ENCODE assay signal across 11 cellular contexts in genomic region chr7:134016942-134017303, GRCh38.
DNase-seq lines count a peak whose midpoint lies in the region; ATAC-seq and TF ChIP-seq lines count a peak whose summit lies in the region.
"Had no signal": no experiment of that assay in that cellular context is flagged by ENCODE, and none has a peak within 500 bp of the region (broad histone marks: within the 10 kb centered on the region; RNA-seq: fewer than 3 reads in every experiment).

No MANE protein-coding gene starts in this region.

- no peaks in the 10 kb centered on the region for H4K20me1 ChIP-seq in KMS-11 (ENCODE audit: insufficient read depth)

- H3K36me3 ChIP-seq in KMS-11 (ENCODE audit: insufficient read depth) (no peaks in the 10 kb centered on the region), RWPE2 (ENCODE audit: low read depth) (no peaks in the 10 kb centered on the region)
- H3K36me3 ChIP-seq: MG63 had no signal

- H3K4me3 ChIP-seq in KMS-11 (IDR thresholded peaks at IDR 0.05; ENCODE audit: insufficient read depth, low read depth, low read length): no peak overlapping the region
- H3K4me3 ChIP-seq in RWPE2 (ENCODE audit: severe bottlenecking): no peak overlapping the region
- H3K4me3 ChIP-seq: MG63 had no signal

- no peaks in the 10 kb centered on the region for H3K9me3 ChIP-seq in CD4-positive, alpha-beta T cell (ENCODE audit: control insufficient read depth, low read length)
- no peaks in the 10 kb centered on the region for H3K9me3 ChIP-seq in RWPE2 (ENCODE audit: severe bottlenecking)
- H3K9me3 ChIP-seq: MG63 had no signal

- no peak overlapping the region for H3K4me2 ChIP-seq in KMS-11

- intact Hi-C loops in CD4-positive, alpha-beta T cell (cut with DNase I, micrococcal nuclease): loop anchor here in 1 of 2 experiments (10.0 kb wide), 1 partner anchor 1702 kb away; no protein-coding TSS in a partner anchor

- H2AFZ ChIP-seq in KMS-11 (ENCODE audit: low read depth): no peak overlapping the region

- POLR2A ChIA-PET in CD4-positive, alpha-beta T cell (lab: Charles Lee): no interaction called here

- CTCF ChIA-PET in CD4-positive, alpha-beta T cell (lab: Charles Lee): no interaction called here

- H3K36me3 Mint-ChIP-seq in CD4-positive, alpha-beta T cell (ENCODE audit: low read depth): peaks cover 8% of the 10 kb centered on the region
- peaks cover 2% of the 10 kb centered on the region for H3K36me3 Mint-ChIP-seq in neural crest cell (ENCODE audit: low read depth)

- H3K27ac ChIP-seq in CD4-positive, alpha-beta T cell (ENCODE audit: low read depth, low read length): no peak overlapping the region
- no peak overlapping the region for H3K27ac ChIP-seq in KMS-11
- no peak overlapping the region for H3K27ac ChIP-seq in RWPE2 (ENCODE audit: poor library complexity, severe bottlenecking)

- no peak overlapping the region for H3K27ac Mint-ChIP-seq in CD4-positive, alpha-beta T cell
- no peak overlapping the region for H3K27ac Mint-ChIP-seq in neural crest cell (ENCODE audit: unreplicated experiment)
- H3K27ac Mint-ChIP-seq: CD8-positive, alpha-beta memory T cell had no signal

- no peak overlapping the region for H3K9ac ChIP-seq in KMS-11

- no peak overlapping the region for H3K4me3 Mint-ChIP-seq in CD4-positive, alpha-beta T cell
- H3K4me3 Mint-ChIP-seq in neural crest cell: no peak overlapping the region
- H3K4me3 Mint-ChIP-seq: CD8-positive, alpha-beta memory T cell had no signal

- no peaks in the 10 kb centered on the region for H3K27me3 Mint-ChIP-seq in CD4-positive, alpha-beta T cell
- H3K27me3 Mint-ChIP-seq in neural crest cell (ENCODE audit: low read depth): no peaks in the 10 kb centered on the region
- H3K27me3 Mint-ChIP-seq: CD8-positive, alpha-beta memory T cell had no signal

- H3K4me1 ChIP-seq in KMS-11 (ENCODE audit: low read depth, poor library complexity, severe bottlenecking) (peaks cover 11% of the 10 kb centered on the region), RWPE2 (ENCODE audit: insufficient read depth, poor library complexity, severe bottlenecking) (no peaks in the 10 kb centered on the region)

- TF ChIP-seq CTCF in CD4-positive, alpha-beta T cell (IDR thresholded peaks at IDR 0.05): peak; percentile 35
- peak; percentile 31 for TF ChIP-seq CTCF in KMS-11 (conservative IDR thresholded peaks at IDR 0.05; ENCODE audit: low read depth, low read length)
- peak; percentile 53 for TF ChIP-seq CTCF in RWPE2 (IDR thresholded peaks at IDR 0.05; ENCODE audit: poor library complexity, severe bottlenecking)
- peak; percentile 36 for TF ChIP-seq CTCF in neural crest cell (conservative IDR thresholded peaks at IDR 0.05)

- DNase-seq in CD4-positive, alpha-beta T cell: no peak
- DNase-seq in RWPE2 (ENCODE audit: low spot score) (no peak), neural crest cell (ENCODE audit: low read depth, low spot score) (no peak), SHP77 (lab: John Stamatoyannopoulos, UW) (no peak), T1000 (lab: John Stamatoyannopoulos, UW) (no peak)
- DNase-seq in activated CD4-positive, CD25-positive, alpha-beta regulatory T cell treated with anti-CD3 and anti-CD28 coated beads, Interleukin-2, amount 50 U/mL, for 72 hours: no peak
- DNase-seq: CD8-positive, alpha-beta memory T cell; KG1; MG63; T-helper 2 cell had no signal

- ATAC-seq in CD4-positive, alpha-beta T cell (ENCODE audit: poor library complexity): no peak
- no peak for ATAC-seq in RWPE2 (ENCODE audit: low read depth)

- no peaks in the 10 kb centered on the region for H3K27me3 ChIP-seq in CD4-positive, alpha-beta T cell (ENCODE audit: control insufficient read depth, insufficient read depth, low read length)
- no peaks in the 10 kb centered on the region for H3K27me3 ChIP-seq in KMS-11 (ENCODE audit: insufficient read depth, low read depth)
- no peaks in the 10 kb centered on the region for H3K27me3 ChIP-seq in RWPE2 (ENCODE audit: insufficient read depth, poor library complexity, severe bottlenecking)
- H3K27me3 ChIP-seq: MG63 had no signal

- H3K79me2 ChIP-seq in KMS-11 (ENCODE audit: insufficient read depth, low read depth): no peaks in the 10 kb centered on the region

- no peaks in the 10 kb centered on the region for H3K4me1 Mint-ChIP-seq in CD4-positive, alpha-beta T cell (ENCODE audit: low read depth)
- H3K4me1 Mint-ChIP-seq in neural crest cell: peaks cover 5% of the 10 kb centered on the region
- H3K4me1 Mint-ChIP-seq: CD8-positive, alpha-beta memory T cell had no signal

- no peaks in the 10 kb centered on the region for H3K9me3 Mint-ChIP-seq in CD4-positive, alpha-beta T cell
- no peaks in the 10 kb centered on the region for H3K9me3 Mint-ChIP-seq in neural crest cell
- H3K9me3 Mint-ChIP-seq: CD8-positive, alpha-beta memory T cell had no signal
